Comparison of ENCODE assay signal across 18 cellular contexts in the genomic region with DNA sequence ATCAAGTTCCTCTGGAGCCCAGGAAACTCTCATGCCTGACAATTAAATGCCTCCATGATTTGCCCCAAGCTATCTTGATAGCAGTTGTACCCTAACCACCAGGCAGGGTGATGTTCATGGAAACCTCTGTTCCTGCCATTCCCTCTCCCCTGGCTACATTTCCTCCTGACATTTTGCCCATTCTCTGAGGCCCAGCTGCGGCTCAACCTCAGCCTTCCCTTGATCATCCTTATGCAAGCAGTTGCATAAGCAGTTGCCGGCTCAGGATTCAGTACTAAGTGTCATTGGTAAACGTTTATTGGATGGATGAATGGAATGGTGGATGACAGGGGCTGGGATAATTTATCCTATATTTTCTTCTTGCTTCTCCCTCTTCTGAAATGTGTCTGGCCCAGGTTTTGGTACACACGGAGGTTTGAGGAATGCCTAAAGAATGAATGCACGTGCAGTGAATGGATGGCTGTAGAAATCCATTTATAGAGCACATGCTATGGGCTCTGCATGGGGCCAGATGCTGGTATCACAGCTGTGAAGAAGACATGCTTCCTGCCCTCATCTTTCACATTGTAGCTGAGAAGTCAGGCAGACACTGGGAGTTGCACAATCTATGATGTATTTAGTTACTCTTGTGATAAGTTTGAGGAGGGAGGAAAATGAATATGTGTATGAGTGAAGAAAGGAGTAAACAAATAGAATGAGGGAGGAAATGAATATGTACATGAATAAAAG.
"Had no signal": no experiment of that assay in that cellular context is flagged by ENCODE, and none has a peak within 500 bp of the region (broad histone marks: within the 10 kb centered on the region; RNA-seq: fewer than 3 reads in every experiment).

No MANE protein-coding gene starts in this region.

- H3K9me3 Mint-ChIP-seq: activated T-helper 17 cell treated with anti-CD3 and anti-CD28 coated beads, Interleukin-2, amount 50 U/mL, for 72 hours; immature natural killer cell; stimulated activated effector memory CD8-positive, alpha-beta T cell treated with anti-CD3 and anti-CD28 coated beads, Interleukin-12 subunit alpha, Interleukin-12 subunit beta, amount 100 ng/mL, for 72 hours had no signal

- H3K36me3 ChIP-seq: cardiac muscle cell, esophagus squamous epithelium, gastrocnemius medialis, heart left ventricle, lower lobe of right lung, sigmoid colon, thoracic aorta had no signal

- H3K4me1 Mint-ChIP-seq: activated T-helper 17 cell treated with anti-CD3 and anti-CD28 coated beads, Interleukin-2, amount 50 U/mL, for 72 hours; immature natural killer cell; stimulated activated effector memory CD8-positive, alpha-beta T cell treated with anti-CD3 and anti-CD28 coated beads, Interleukin-12 subunit alpha, Interleukin-12 subunit beta, amount 100 ng/mL, for 72 hours had no signal

- DNase-seq: activated CD4-positive, alpha-beta T cell treated with anti-CD3 and anti-CD28 coated beads, Interleukin-2, amount 50 U/mL, for 48 hours; activated CD4-positive, CD25-positive, alpha-beta regulatory T cell treated with anti-CD3 and anti-CD28 coated beads, Interleukin-2, amount 50 U/mL, for 72 hours; activated naive CD4-positive, alpha-beta T cell treated with Interleukin-2 at 50 U/mL for 16 hours; effector CD8-positive, alpha-beta T cell; esophagus squamous epithelium; gastrocnemius medialis; heart left ventricle; immature natural killer cell; left cardiac atrium; lower lobe of right lung; stimulated activated CD4-positive, alpha-beta T cell treated with anti-CD3 and anti-CD28 coated beads, Interleukin-12 subunit alpha, Interleukin-12 subunit beta, amount 100 ng/mL, for 4 hours; T-helper 1 cell; T1000 had no signal

- H3K4me1 ChIP-seq: gastrocnemius medialis, heart left ventricle, lower lobe of right lung had no signal

- ATAC-seq: activated T-helper 17 cell treated with anti-CD3 and anti-CD28 coated beads, Interleukin-2, amount 50 U/mL, for 72 hours; gastrocnemius medialis; heart left ventricle; lower lobe of right lung; stimulated activated effector memory CD8-positive, alpha-beta T cell treated with anti-CD3 and anti-CD28 coated beads, Interleukin-12 subunit alpha, Interleukin-12 subunit beta, amount 100 ng/mL, for 72 hours had no signal

- H3K9me3 ChIP-seq: esophagus squamous epithelium, gastrocnemius medialis, heart left ventricle, lower lobe of right lung, sigmoid colon, thoracic aorta had no signal

- H3K27me3 Mint-ChIP-seq: activated T-helper 17 cell treated with anti-CD3 and anti-CD28 coated beads, Interleukin-2, amount 50 U/mL, for 72 hours had no signal

- H3K4me3 Mint-ChIP-seq: activated T-helper 17 cell treated with anti-CD3 and anti-CD28 coated beads, Interleukin-2, amount 50 U/mL, for 72 hours; immature natural killer cell; stimulated activated effector memory CD8-positive, alpha-beta T cell treated with anti-CD3 and anti-CD28 coated beads, Interleukin-12 subunit alpha, Interleukin-12 subunit beta, amount 100 ng/mL, for 72 hours had no signal

- H3K4me3 ChIP-seq: cardiac muscle cell, esophagus squamous epithelium, gastrocnemius medialis, heart left ventricle, lower lobe of right lung, sigmoid colon, thoracic aorta had no signal

- H3K27ac ChIP-seq: cardiac muscle cell, esophagus squamous epithelium, gastrocnemius medialis, heart left ventricle, lower lobe of right lung, sigmoid colon, thoracic aorta had no signal

- H3K36me3 Mint-ChIP-seq: immature natural killer cell had no signal

- H3K27me3 ChIP-seq: cardiac muscle cell, gastrocnemius medialis, sigmoid colon had no signal

- H3K27ac Mint-ChIP-seq: activated T-helper 17 cell treated with anti-CD3 and anti-CD28 coated beads, Interleukin-2, amount 50 U/mL, for 72 hours; immature natural killer cell; stimulated activated effector memory CD8-positive, alpha-beta T cell treated with anti-CD3 and anti-CD28 coated beads, Interleukin-12 subunit alpha, Interleukin-12 subunit beta, amount 100 ng/mL, for 72 hours had no signal
